Comparison of ENCODE assay signal across 10 cellular contexts in genomic region chr12:916240-916639, GRCh38.
DNase-seq lines count a peak whose midpoint lies in the region; ATAC-seq lines count a peak whose summit lies in the region.
"Had no signal": no experiment of that assay in that cellular context is flagged by ENCODE, and none has a peak within 500 bp of the region (broad histone marks: within the 10 kb centered on the region; RNA-seq: fewer than 3 reads in every experiment).

No MANE protein-coding gene starts in this region.

- peak overlapping the region; percentile 71 for H3K4me3 Mint-ChIP-seq in T-helper 2 cell treated with Interferon-gamma antibody and Interleukin-4, amounts not matched to agents 5 μg/mL and 100 μg/mL, for 36 hours
- H3K4me3 Mint-ChIP-seq in effector memory CD8-positive, alpha-beta T cell, result peak overlapping the region in 1 of 2 donors; percentile 58
- peak overlapping the region; percentile 42 to 77 for H3K4me3 Mint-ChIP-seq in stimulated activated naive B cell treated with anti-CD40 and anti-IgM and Interleukin-4, amounts not matched to agents 10 μg/mL and 1 μg/mL and 100 μg/mL, for 72 hours

- H3K4me1 Mint-ChIP-seq in T-helper 2 cell treated with Interferon-gamma antibody and Interleukin-4, amounts not matched to agents 5 μg/mL and 100 μg/mL, for 36 hours (ENCODE audit: low read depth), result peaks cover 17% of the 10 kb centered on the region
- peaks cover 9 to 21% of the 10 kb centered on the region in 2 donors for H3K4me1 Mint-ChIP-seq in effector memory CD8-positive, alpha-beta T cell (ENCODE audit: low read depth in 2 of 2)
- peaks cover 9 to 25% of the 10 kb centered on the region in 2 donors for H3K4me1 Mint-ChIP-seq in stimulated activated naive B cell treated with anti-CD40 and anti-IgM and Interleukin-4, amounts not matched to agents 10 μg/mL and 1 μg/mL and 100 μg/mL, for 72 hours

- no peaks in the 10 kb centered on the region for H3K27me3 Mint-ChIP-seq in T-helper 2 cell treated with Interferon-gamma antibody and Interleukin-4, amounts not matched to agents 5 μg/mL and 100 μg/mL, for 36 hours (ENCODE audit: low read depth)
- no peaks in the 10 kb centered on the region for H3K27me3 Mint-ChIP-seq in effector memory CD8-positive, alpha-beta T cell
- H3K27me3 Mint-ChIP-seq in stimulated activated naive B cell treated with anti-CD40 and anti-IgM and Interleukin-4, amounts not matched to agents 10 μg/mL and 1 μg/mL and 100 μg/mL, for 72 hours, result no peaks in the 10 kb centered on the region

- H3K9me3 Mint-ChIP-seq in T-helper 2 cell treated with Interferon-gamma antibody and Interleukin-4, amounts not matched to agents 5 μg/mL and 100 μg/mL, for 36 hours, result no peaks in the 10 kb centered on the region
- H3K9me3 Mint-ChIP-seq in effector memory CD8-positive, alpha-beta T cell, result no peaks in the 10 kb centered on the region
- H3K9me3 Mint-ChIP-seq in stimulated activated naive B cell treated with anti-CD40 and anti-IgM and Interleukin-4, amounts not matched to agents 10 μg/mL and 1 μg/mL and 100 μg/mL, for 72 hours, result no peaks in the 10 kb centered on the region

- no peak for ATAC-seq in effector memory CD8-positive, alpha-beta T cell (replicated peaks)
- ATAC-seq in stimulated activated naive B cell treated with anti-CD40 and anti-IgM and Interleukin-4, amounts not matched to agents 10 μg/mL and 1 μg/mL and 100 μg/mL, for 72 hours (replicated peaks), result peak; percentile 45 to 46
- ATAC-seq in GM19023 (IDR thresholded peaks at IDR 0.05; ENCODE audit: unreplicated experiment), result no peak

- peaks cover 59% of the 10 kb centered on the region for H3K36me3 Mint-ChIP-seq in T-helper 2 cell treated with Interferon-gamma antibody and Interleukin-4, amounts not matched to agents 5 μg/mL and 100 μg/mL, for 36 hours (ENCODE audit: low read depth)
- peaks cover 81% of the 10 kb centered on the region for H3K36me3 Mint-ChIP-seq in effector memory CD8-positive, alpha-beta T cell (ENCODE audit: insufficient read depth)
- peaks cover 49 to 59% of the 10 kb centered on the region in 2 donors for H3K36me3 Mint-ChIP-seq in stimulated activated naive B cell treated with anti-CD40 and anti-IgM and Interleukin-4, amounts not matched to agents 10 μg/mL and 1 μg/mL and 100 μg/mL, for 72 hours

- DNase-seq in T-helper 2 cell treated with Interferon-gamma antibody and Interleukin-4, amounts not matched to agents 5 μg/mL and 100 μg/mL, for 36 hours (ENCODE audit: low spot score), result no peak
- DNase-seq in T-helper 2 cell (no peak), NOMO-1 (lab: John Stamatoyannopoulos, UW; ENCODE audit: unreplicated experiment in 2 of 2) (no peak), iPS-NIHi11 (ENCODE audit: low spot score) (no peak)
- peak; percentile 13 for DNase-seq in activated CD4-positive, alpha-beta T cell treated with anti-CD3 and anti-CD28 coated beads, Interleukin-2, amount 50 U/mL, for 1 hour
- DNase-seq in effector memory CD8-positive, alpha-beta T cell, result no peak
- DNase-seq in stimulated activated naive B cell treated with anti-CD40 and anti-IgM and Interleukin-4, amounts not matched to agents 10 μg/mL and 1 μg/mL and 100 μg/mL, for 72 hours, result peak; percentile 4
- DNase-seq: DMS 273 treated with DMSO at 0.1 percent for 48 hours, NCI-H2171 treated with DMSO at 0.1 percent for 48 hours had no signal

- no peak overlapping the region for H3K27ac Mint-ChIP-seq in T-helper 2 cell treated with Interferon-gamma antibody and Interleukin-4, amounts not matched to agents 5 μg/mL and 100 μg/mL, for 36 hours
- H3K27ac Mint-ChIP-seq in effector memory CD8-positive, alpha-beta T cell, result peak overlapping the region; percentile 61 to 77
- peak overlapping the region; percentile 93 for H3K27ac Mint-ChIP-seq in stimulated activated naive B cell treated with anti-CD40 and anti-IgM and Interleukin-4, amounts not matched to agents 10 μg/mL and 1 μg/mL and 100 μg/mL, for 72 hours

Comparison
In these comparisons a context has a peak if more than half of its experiments do, and no peak if none do; other contexts are left out.
1. DNase-seq: peak in activated CD4-positive, alpha-beta T cell treated with anti-CD3 and anti-CD28 coated beads, Interleukin-2, amount 50 U/mL, for 1 hour (single experiment) and stimulated activated naive B cell treated with anti-CD40 and anti-IgM and Interleukin-4, amounts not matched to agents 10 μg/mL and 1 μg/mL and 100 μg/mL, for 72 hours (single experiment); none in T-helper 2 cell treated with Interferon-gamma antibody and Interleukin-4, amounts not matched to agents 5 μg/mL and 100 μg/mL, for 36 hours (single experiment), T-helper 2 cell (0 of 5), effector memory CD8-positive, alpha-beta T cell (0 of 3), NOMO-1 (0 of 2) and iPS-NIHi11 (single experiment).
2. ATAC-seq: peak in stimulated activated naive B cell treated with anti-CD40 and anti-IgM and Interleukin-4, amounts not matched to agents 10 μg/mL and 1 μg/mL and 100 μg/mL, for 72 hours (2 of 2); none in effector memory CD8-positive, alpha-beta T cell (single experiment) and GM19023 (single experiment).